Comparison of ENCODE assay signal across 1 cellular context in genomic region chr3:126274735-126275734, GRCh38.
TF ChIP-seq lines count a peak whose summit lies in the region.

No MANE protein-coding gene starts in this region.

TF ChIP-seq in H1, 55 proteins besides CTCF, POLR2A, EP300 and RAD21:
- TF ChIP-seq CHD7 (IDR thresholded peaks at IDR 0.05; ENCODE audit: insufficient replicate concordance, low read length): no peak
- no peak for TF ChIP-seq SUZ12 (IDR thresholded peaks at IDR 0.05; ENCODE audit: low read length)
- no peak for TF ChIP-seq EGR1 (IDR thresholded peaks at IDR 0.05; ENCODE audit: borderline replicate concordance, low read depth, low read length)
- TF ChIP-seq ATF2 (IDR thresholded peaks at IDR 0.05; ENCODE audit: low read length): no peak
- no peak for TF ChIP-seq TEAD4 (IDR thresholded peaks at IDR 0.05; ENCODE audit: low read depth, low read length)
- no peak for TF ChIP-seq SP1 (IDR thresholded peaks at IDR 0.05; ENCODE audit: low read depth, low read length)
- TF ChIP-seq RFX5 (IDR thresholded peaks at IDR 0.05; ENCODE audit: borderline replicate concordance, low read depth, low read length): no peak
- TF ChIP-seq SP4 (IDR thresholded peaks at IDR 0.05; ENCODE audit: low read length): no peak
- TF ChIP-seq BACH1 (IDR thresholded peaks at IDR 0.05; ENCODE audit: low read length): no peak
- no peak for TF ChIP-seq EZH2 (IDR thresholded peaks at IDR 0.05; ENCODE audit: low read depth, low read length, severe bottlenecking)
- no peak for TF ChIP-seq CBX8 (IDR thresholded peaks at IDR 0.05; ENCODE audit: borderline replicate concordance, low read depth, low read length)
